Comparison of ENCODE assay signal across 9 cellular contexts in genomic region chrX:23008431-23009099, GRCh38. TPM values are rescaled to one million over a fixed set of nuclear protein-coding genes. Genes with fewer than 3 reads are reported as not detected.
A peak's percentile ranks its signal among the peaks of the same experiment; 100 is the strongest.
DNase-seq lines count a peak whose midpoint lies in the region; ATAC-seq and TF ChIP-seq lines count a peak whose summit lies in the region.
"Had no signal": no experiment of that assay in that cellular context is flagged by ENCODE, and none has a peak within 500 bp of the region (broad histone marks: within the 10 kb centered on the region; RNA-seq: fewer than 3 reads in every experiment).

No MANE protein-coding gene starts in this region.

- no peaks in the 10 kb centered on the region for H3K9me3 ChIP-seq in OCI-LY7 (ENCODE audit: low read length)

- intact Hi-C loops in OCI-LY7 (cut with micrococcal nuclease; ENCODE audit: unreplicated experiment): no loop called here

- H3K36me3 ChIP-seq in OCI-LY7 (ENCODE audit: insufficient read depth, low read length): no peaks in the 10 kb centered on the region

- POLR2A ChIA-PET in OCI-LY7 (lab: Charles Lee): no interaction called here

- H2AFZ ChIP-seq in OCI-LY7 (ENCODE audit: low read length): no peak overlapping the region

- peak; percentile 9 for DNase-seq in SIG-M5 treated with dmso at 0.1 percent for 504 hours (lab: John Stamatoyannopoulos, UW; ENCODE audit: unreplicated experiment)
- DNase-seq in SIG-M5 (lab: John Stamatoyannopoulos, UW): no peak
- peak; percentile 0 for DNase-seq in OCI-LY7 (ENCODE audit: low spot score)
- peak; percentile 27 for DNase-seq in fibroblast of mammary gland (ENCODE audit: low read depth)
- peak; percentile 40 for DNase-seq in superior temporal gyrus (ENCODE audit: extremely low spot score)
- no peak for DNase-seq in MV-4-11 (lab: John Stamatoyannopoulos, UW)
- DNase-seq: CD4-positive, alpha-beta memory T cell had no signal

- H3K4me1 ChIP-seq in OCI-LY7 (ENCODE audit: insufficient read depth, low read length, poor library complexity, severe bottlenecking): no peaks in the 10 kb centered on the region

- no peak overlapping the region for H3K27ac ChIP-seq in OCI-LY7 (ENCODE audit: low read depth, low read length, poor library complexity, severe bottlenecking)

- no peak for ATAC-seq in HG03442 (IDR thresholded peaks at IDR 0.05; ENCODE audit: unreplicated experiment)
- no peak for ATAC-seq in GM21786 (IDR thresholded peaks at IDR 0.05; ENCODE audit: unreplicated experiment)

- TF ChIP-seq CTCF in OCI-LY7 (conservative IDR thresholded peaks at IDR 0.05; ENCODE audit: low read length): peak; percentile 59
- peak; percentile 39 for TF ChIP-seq CTCF in fibroblast of mammary gland (conservative IDR thresholded peaks at IDR 0.05; ENCODE audit: control insufficient read depth, insufficient read depth, low read depth, low read length)

- H3K4me3 ChIP-seq in OCI-LY7 (ENCODE audit: low read depth, low read length, poor library complexity, severe bottlenecking): no peak overlapping the region
- H3K4me3 ChIP-seq in fibroblast of mammary gland (ENCODE audit: control insufficient read depth, low read depth, low read length): no peak overlapping the region

- no peak overlapping the region for H3K4me2 ChIP-seq in OCI-LY7 (ENCODE audit: low read length)

- no TSS peak for BruUV-seq in OCI-LY7 (replicated peaks; lab: Mats Ljungman, UMichigan)

- no peaks in the 10 kb centered on the region for H3K9me2 ChIP-seq in OCI-LY7 (ENCODE audit: insufficient read depth, low read length)

- no peaks in the 10 kb centered on the region for H4K20me1 ChIP-seq in OCI-LY7 (ENCODE audit: insufficient read depth, low read length)

- no peaks in the 10 kb centered on the region for H3K79me2 ChIP-seq in OCI-LY7 (ENCODE audit: insufficient read depth, low read depth, low read length)

- CTCF ChIA-PET in OCI-LY7 (lab: Charles Lee; ENCODE audit: unreplicated experiment): no interaction called here

RNA-seq across cellular contexts. Expression of gene DDX53, which starts 8.8 kb away (rescaled TPM):
- total RNA-seq in OCI-LY7 (2014; rRNA removed; shearing (Covaris generic)): not detected in 2 replicates
- not detected in 2 replicates for total RNA-seq in OCI-LY7 (2022)
- total RNA-seq: CD4-positive, alpha-beta memory T cell had no signal

Comparison
In these comparisons a context has a peak if more than half of its experiments do, and no peak if none do; other contexts are left out.
1. DNase-seq: peak in SIG-M5 treated with dmso at 0.1 percent for 504 hours (single experiment), OCI-LY7 (single experiment), fibroblast of mammary gland (single experiment) and superior temporal gyrus (single experiment); none in SIG-M5 (single experiment) and MV-4-11 (single experiment).